Comparison of ENCODE assay signal across 3 cellular contexts in the genomic region with DNA sequence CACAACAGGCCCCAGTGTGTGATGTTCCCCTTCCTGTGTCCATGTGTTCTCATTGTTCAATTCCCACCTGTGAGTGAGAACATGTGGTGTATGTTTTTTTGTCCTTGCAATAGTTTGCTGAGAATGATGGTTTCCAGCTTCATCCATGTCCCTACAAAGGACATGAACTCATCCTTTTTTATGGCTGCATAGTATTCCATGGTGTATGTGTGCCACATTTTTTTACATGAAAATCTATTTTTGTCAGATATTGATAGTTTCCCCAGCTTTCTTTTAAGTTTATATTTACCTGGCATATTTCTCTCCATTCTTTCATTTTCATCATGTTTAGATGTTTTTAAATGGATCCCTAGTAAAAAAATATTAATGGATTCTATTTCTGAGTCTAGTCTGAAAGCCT.
DNase-seq lines count a peak whose midpoint lies in the region; ATAC-seq and TF ChIP-seq lines count a peak whose summit lies in the region.
"Not testable (repeated sequence)": the region's sequence is repeated elsewhere in the genome, so short reads cannot be mapped to it uniquely, and the experiment has no call there.

No MANE protein-coding gene starts in this region.

- not testable (repeated sequence) for TF ChIP-seq CTCF in HEK293 (tag by site-specific recombination; IDR thresholded peaks at IDR 0.05); SK-N-SH (IDR thresholded peaks at IDR 0.05)

- not testable (repeated sequence) for TF ChIP-seq EP300 in SK-N-SH (IDR thresholded peaks at IDR 0.05; ENCODE audit: borderline replicate concordance in 1 of 2, low read depth in 1 of 2, low read length in 1 of 2)

- not testable (repeated sequence) for ATAC-seq in SK-N-SH treated with all-trans-retinoic acid at 6 μM for 48 hours

- not testable (repeated sequence) for DNase-seq in SK-N-SH

- not testable (repeated sequence) for H4K20me1 ChIP-seq in SK-N-SH (ENCODE audit: insufficient read depth)

- TF ChIP-seq RAD21 in SK-N-SH (IDR thresholded peaks at IDR 0.05; ENCODE audit: low read length) = not testable (repeated sequence)

- POLR2A ChIA-PET in HEK293 (lab: Yijun Ruan, JAX); SK-N-SH (lab: Yijun Ruan, JAX): not testable (repeated sequence)

- peaks cover 13% of the 10 kb centered on the region for H3F3A ChIP-seq in SK-N-SH (replicated peaks; ENCODE audit: insufficient read depth)

- not testable (repeated sequence) for H3K9me3 ChIP-seq in HEK293 (ENCODE audit: control insufficient read depth, insufficient read depth, low read depth, low read length); SK-N-SH

- not testable (repeated sequence) for H3K9ac ChIP-seq in SK-N-SH

- not testable (repeated sequence) for H3K27ac ChIP-seq in HEK293 (ENCODE audit: extremely low read depth, low read depth, low read length)
- H3K27ac ChIP-seq in SK-N-SH (ENCODE audit: low read depth in 2 of 2, low read length in 1 of 2) = peak overlapping the region; percentile 62 to 94; a peak in 2 of 4 replicates

- H3K79me2 ChIP-seq in SK-N-SH (ENCODE audit: insufficient read depth) = not testable (repeated sequence)

- not testable (repeated sequence) for H3K27me3 ChIP-seq in SK-N-SH (ENCODE audit: insufficient read depth)

- H2AFZ ChIP-seq in SK-N-SH (ENCODE audit: low read depth) = not testable (repeated sequence)

- not testable (repeated sequence) for H3K4me1 ChIP-seq in HEK293 (ENCODE audit: control insufficient read depth, insufficient read depth, low read length); SK-N-SH (ENCODE audit: control insufficient read depth in 1 of 2, insufficient read depth in 2 of 2, low read depth in 1 of 2, low read length in 1 of 2)

- not testable (repeated sequence) for H3K4me2 ChIP-seq in SK-N-SH

- CTCF ChIA-PET in HEK293 (lab: Yijun Ruan, JAX); SK-N-SH (lab: Yijun Ruan, JAX): not testable (repeated sequence)

- not testable (repeated sequence) for H3K36me3 ChIP-seq in HEK293 (ENCODE audit: control insufficient read depth in 2 of 2, insufficient read depth in 1 of 2, low read length in 2 of 2)
- H3K36me3 ChIP-seq in SK-N-SH (replicated peaks in 1 of 2; ENCODE audit: control insufficient read depth in 1 of 2, insufficient read depth in 2 of 2, low read length in 1 of 2) = peaks cover 0 to 12% of the 10 kb centered on the region in 2 experiments

- not testable (repeated sequence) for H3K9me2 ChIP-seq in SK-N-SH

- not testable (repeated sequence) for H3K4me3 ChIP-seq in HEK293 (ENCODE audit: low read depth, low read length); SK-N-SH (ENCODE audit: low read depth in 2 of 2, low read length in 1 of 2)

TF ChIP-seq in HEK293, 187 proteins besides CTCF, POLR2A, EP300 and RAD21:
- TF ChIP-seq ZNF146 (tag by site-specific recombination; IDR thresholded peaks at IDR 0.05) = peak; percentile 56
TF ChIP-seq in HEK293: peak in this region for 1; not testable (repeated sequence) for 186.

TF ChIP-seq in SK-N-SH treated with all-trans-retinoic acid at 6 μM for 48 hours, 23 proteins besides CTCF, POLR2A, EP300 and RAD21:
- TF ChIP-seq SNAI2 (CRISPR knock-in tag; IDR thresholded peaks at IDR 0.05) = 0 out of 2 replicates have a peak, but pooled peaks have one; percentile 45
- peak; percentile 92 for TF ChIP-seq ZNF8 (CRISPR knock-in tag; IDR thresholded peaks at IDR 0.05)
